In genomic region chr16:30367349-30368009, GRCh38 we compare ENCODE assay signal across 6 cellular contexts. TPM values are rescaled to one million over a fixed set of nuclear protein-coding genes. Genes with fewer than 3 reads are reported as not detected.
DNase-seq lines count a peak whose midpoint lies in the region; ATAC-seq and TF ChIP-seq lines count a peak whose summit lies in the region.

No MANE protein-coding gene starts in this region.

- no peaks in the 10 kb centered on the region for H3K27me3 Mint-ChIP-seq in effector memory CD8-positive, alpha-beta T cell

- H3K27ac ChIP-seq in gastrocnemius medialis: peak overlapping the region; percentile 79 to 88 (median 88)

- H3K4me1 Mint-ChIP-seq in effector memory CD8-positive, alpha-beta T cell (ENCODE audit: low read depth in 2 of 2): peaks cover 46 to 53% of the 10 kb centered on the region in 2 donors

- no peak for TF ChIP-seq POLR2A in gastrocnemius medialis (IDR thresholded peaks at IDR 0.05)

- intact Hi-C loops in gastrocnemius medialis (cut with DNase I; ENCODE audit: low total_unique reads): no loop called here

- H3K9me3 Mint-ChIP-seq in effector memory CD8-positive, alpha-beta T cell: no peaks in the 10 kb centered on the region

- H3K4me3 ChIP-seq in MG63 (peak overlapping the region; percentile 80), gastrocnemius medialis (peak overlapping the region; percentile 65 to 78 (median 74))

- TF ChIP-seq CTCF in gastrocnemius medialis (IDR thresholded peaks at IDR 0.05 in 4 of 5, conservative IDR thresholded peaks at IDR 0.05 in 1 of 5) (no peak), GM13977 (IDR thresholded peaks at IDR 0.05; ENCODE audit: extremely low read depth, insufficient read depth, missing control alignments) (no peak)

- H3K4me1 ChIP-seq in gastrocnemius medialis: peaks cover 38 to 40% of the 10 kb centered on the region in 2 donors

- ATAC-seq in effector memory CD8-positive, alpha-beta T cell (replicated peaks): no peak
- no peak for ATAC-seq in gastrocnemius medialis
- no peak for ATAC-seq in HG03108 (IDR thresholded peaks at IDR 0.05; ENCODE audit: unreplicated experiment)

- DNase-seq in MG63 (no peak), gastrocnemius medialis (no peak), NAMALWA (ENCODE audit: low spot score) (no peak), GM13977 (ENCODE audit: low spot score) (no peak)
- DNase-seq in effector memory CD8-positive, alpha-beta T cell: no peak

- H3K27me3 ChIP-seq in MG63 (no peaks in the 10 kb centered on the region), gastrocnemius medialis (no peaks in the 10 kb centered on the region)

- H3K36me3 ChIP-seq in MG63 (peaks cover 57% of the 10 kb centered on the region), gastrocnemius medialis (peaks cover 0 to 22% of the 10 kb centered on the region in 2 donors)

- in situ Hi-C loops in gastrocnemius medialis (cut with MboI; ENCODE audit: low sequenced_read_pairs in 4 of 4): loop anchor here in 2 of 4 donors (25.0 kb wide), 2 partner anchors 280 to 305 kb away; partner anchors contain the start of genes ALDOA (in 1 of the 2), PPP4C (in 1 of the 2), TBX6 (in 1 of the 2) and YPEL3 (in 1 of the 2)
- in situ Hi-C loops in GM13977 (cut with MboI; ENCODE audit: low pct_unique_long_range_greater_than_20kb, low sequenced_read_pairs, unreplicated experiment): no loop called here

- H3K9me3 ChIP-seq in MG63: no peaks in the 10 kb centered on the region
- no peaks in the 10 kb centered on the region for H3K9me3 ChIP-seq in gastrocnemius medialis

- H3K27ac Mint-ChIP-seq in effector memory CD8-positive, alpha-beta T cell: peak overlapping the region; percentile 90 to 92

- peak overlapping the region; percentile 88 to 89 for H3K4me3 Mint-ChIP-seq in effector memory CD8-positive, alpha-beta T cell

- H3K36me3 Mint-ChIP-seq in effector memory CD8-positive, alpha-beta T cell (ENCODE audit: insufficient read depth): peaks cover 34% of the 10 kb centered on the region

RNA-seq across cellular contexts. Expression of gene TBC1D10B, which starts 2.8 kb away (rescaled TPM):
- total RNA-seq in MG63 (2014; rRNA removed; shearing (Covaris generic); ENCODE audit: low replicate concordance): 40.3 and 60.6 TPM in 2 replicates
- 10 to 100 TPM; 35.3 to 52.6 (median 43.6) TPM for total RNA-seq in gastrocnemius medialis

RNA-seq across cellular contexts. Expression of gene MYL11, which starts 7.1 kb away (rescaled TPM):
- total RNA-seq in MG63 (2014; rRNA removed; shearing (Covaris generic); ENCODE audit: low replicate concordance): not detected in 2 replicates
- total RNA-seq in gastrocnemius medialis: 1,000 to 10,000 TPM; 1,053 to 4,879 (median 1,942) TPM

RNA-seq across cellular contexts. Expression of gene CD2BP2, which starts 12.4 kb away (rescaled TPM):
- total RNA-seq in MG63 (2014; rRNA removed; shearing (Covaris generic); ENCODE audit: low replicate concordance): 43.8 and 70.0 TPM in 2 replicates
- 10 to 100 TPM; 33.4 to 53.8 (median 40.9) TPM for total RNA-seq in gastrocnemius medialis

RNA-seq across cellular contexts. Expression of gene SEPTIN1, which starts 14.9 kb away (rescaled TPM):
- total RNA-seq in MG63 (2014; rRNA removed; shearing (Covaris generic); ENCODE audit: low replicate concordance): not detected in 2 replicates
- total RNA-seq in gastrocnemius medialis: under 1 TPM in 1 of 4 donors, not detected in 3; 0.65 TPM

RNA-seq across cellular contexts. Expression of gene ZNF48, which starts 27.7 kb away (rescaled TPM):
- total RNA-seq in MG63 (2014; rRNA removed; shearing (Covaris generic); ENCODE audit: low replicate concordance): 17.2 and 19.8 TPM in 2 replicates
- total RNA-seq in gastrocnemius medialis: 10 to 100 TPM in 2 of 4 donors, 1 to 10 TPM in 2; 4.4 to 12.7 (median 8.7) TPM

Comparison
In these comparisons a context has a peak if more than half of its experiments do, and no peak if none do; other contexts are left out.
1. RNA of gene MYL11, which starts 7.1 kb away (total RNA-seq): 1,053 to 4,879 TPM in gastrocnemius medialis; not detected in MG63; every median in the first group is over 100 times any median in the second.